ENCODE assay signal across 21 cellular contexts in genomic region chr17:27290916-27291598, GRCh38. TPM values are rescaled to one million over a fixed set of nuclear protein-coding genes. Genes with fewer than 3 reads are reported as not detected.
DNase-seq lines count a peak whose midpoint lies in the region; ATAC-seq, FAIRE-seq and TF ChIP-seq lines count a peak whose summit lies in the region.
"Had no signal": no experiment of that assay in that cellular context is flagged by ENCODE, and none has a peak within 500 bp of the region (broad histone marks: within the 10 kb centered on the region; RNA-seq: fewer than 3 reads in every experiment).

No MANE protein-coding gene starts in this region.

- TF ChIP-seq POLR2A in GM12891 (IDR thresholded peaks at IDR 0.05; ENCODE audit: low read depth, low read length) = no peak

- H3K36me3 Mint-ChIP-seq in natural killer cell = no peaks in the 10 kb centered on the region
- H3K36me3 Mint-ChIP-seq: T-cell, WTC11 had no signal

- intact Hi-C loops in natural killer cell (cut with micrococcal nuclease) = no loop called here

- peak; percentile 88 for DNase-seq in DMS79 (lab: John Stamatoyannopoulos, UW)
- peak; percentile 9 for DNase-seq in NCI-H128 (lab: John Stamatoyannopoulos, UW; ENCODE audit: unreplicated experiment)
- DNase-seq in NCI-H510A (lab: John Stamatoyannopoulos, UW) = peak; percentile 75
- DNase-seq in natural killer cell = no peak
- DNase-seq in GM20000 (ENCODE audit: low spot score) = no peak
- no peak for DNase-seq in occipital lobe (lab: John Stamatoyannopoulos, UW)
- DNase-seq in GM12891 (ENCODE audit: insufficient read length, low spot score) = no peak
- DNase-seq: activated CD4-positive, alpha-beta T cell treated with anti-CD3 and anti-CD28 coated beads, Interleukin-2, amount 50 U/mL, for 48 hours; activated gamma-delta T cell; AML-193; COR-L47; foreskin melanocyte; GOT3; hypothalamus; kidney; NCI-H2081; stimulated activated CD4-positive, alpha-beta T cell treated with anti-CD3 and anti-CD28 coated beads, Interleukin-1b, Interleukin-23, amount 100 ng/mL, for 48 hours; T-cell; transverse colon had no signal

- no peaks in the 10 kb centered on the region for H3K27me3 Mint-ChIP-seq in natural killer cell (ENCODE audit: low read depth in 2 of 2)
- H3K27me3 Mint-ChIP-seq: stimulated activated naive CD8-positive, alpha-beta T cell treated with anti-CD3 and anti-CD28 coated beads, Interleukin-15, Interleukin-2, amounts not matched to agents 100 ng/mL and 50 ng/mL, for 24 hours had no signal

- H3K9me3 Mint-ChIP-seq in natural killer cell = no peaks in the 10 kb centered on the region
- H3K9me3 Mint-ChIP-seq: stimulated activated naive CD8-positive, alpha-beta T cell treated with anti-CD3 and anti-CD28 coated beads, Interleukin-15, Interleukin-2, amounts not matched to agents 100 ng/mL and 50 ng/mL, for 24 hours; T-cell; WTC11 had no signal

- peaks cover 36 to 41% of the 10 kb centered on the region in 2 donors for H3K4me1 Mint-ChIP-seq in natural killer cell

- no peak for ATAC-seq in natural killer cell
- ATAC-seq: T-cell, WTC11 had no signal

- FAIRE-seq in GM12891 (lab: Jason Lieb, UNC) = no peak
- FAIRE-seq: kidney had no signal

- TF ChIP-seq CTCF in natural killer cell (IDR thresholded peaks at IDR 0.05) = no peak
- TF ChIP-seq CTCF in GM20000 (IDR thresholded peaks at IDR 0.05; ENCODE audit: extremely low read depth, missing control alignments) = no peak

- H3K4me3 Mint-ChIP-seq in natural killer cell = peak overlapping the region; percentile 45
- H3K4me3 Mint-ChIP-seq: stimulated activated naive CD8-positive, alpha-beta T cell treated with anti-CD3 and anti-CD28 coated beads, Interleukin-15, Interleukin-2, amounts not matched to agents 100 ng/mL and 50 ng/mL, for 24 hours; T-cell; WTC11 had no signal

- peak overlapping the region; percentile 65 to 85 for H3K27ac Mint-ChIP-seq in natural killer cell
- H3K27ac Mint-ChIP-seq: stimulated activated naive CD8-positive, alpha-beta T cell treated with anti-CD3 and anti-CD28 coated beads, Interleukin-15, Interleukin-2, amounts not matched to agents 100 ng/mL and 50 ng/mL, for 24 hours; T-cell; WTC11 had no signal

TF ChIP-seq in GM12891, 5 proteins besides CTCF, POLR2A, EP300 and RAD21:
- TF ChIP-seq PAX5 (IDR thresholded peaks at IDR 0.05; ENCODE audit: insufficient read depth, low read length, severe bottlenecking) (no peak), SPI1 (IDR thresholded peaks at IDR 0.05; ENCODE audit: low read depth, low read length) (no peak), POU2F2 (IDR thresholded peaks at IDR 0.05; ENCODE audit: low read depth, low read length) (no peak), POLR2AphosphoS5 (IDR thresholded peaks at IDR 0.05; ENCODE audit: low read depth, low read length) (no peak)

RNA-seq across cellular contexts. Expression of gene WSB1, which starts 2.9 kb away (rescaled TPM):
- total RNA-seq in natural killer cell (100 to 1,000 TPM; 124 to 205 (median 187) TPM), occipital lobe (299 TPM)
- polyA plus RNA-seq in GM12891 (2012; ENCODE audit: low read depth, missing spikeins) = 90.2 TPM

Comparison
In these comparisons a context has a peak if more than half of its experiments do, and no peak if none do; other contexts are left out.
1. DNase-seq: peak in DMS79 (single experiment), NCI-H128 (single experiment) and NCI-H510A (single experiment); none in natural killer cell (single experiment), GM20000 (single experiment), occipital lobe (single experiment) and GM12891 (single experiment).